In the genomic region with DNA sequence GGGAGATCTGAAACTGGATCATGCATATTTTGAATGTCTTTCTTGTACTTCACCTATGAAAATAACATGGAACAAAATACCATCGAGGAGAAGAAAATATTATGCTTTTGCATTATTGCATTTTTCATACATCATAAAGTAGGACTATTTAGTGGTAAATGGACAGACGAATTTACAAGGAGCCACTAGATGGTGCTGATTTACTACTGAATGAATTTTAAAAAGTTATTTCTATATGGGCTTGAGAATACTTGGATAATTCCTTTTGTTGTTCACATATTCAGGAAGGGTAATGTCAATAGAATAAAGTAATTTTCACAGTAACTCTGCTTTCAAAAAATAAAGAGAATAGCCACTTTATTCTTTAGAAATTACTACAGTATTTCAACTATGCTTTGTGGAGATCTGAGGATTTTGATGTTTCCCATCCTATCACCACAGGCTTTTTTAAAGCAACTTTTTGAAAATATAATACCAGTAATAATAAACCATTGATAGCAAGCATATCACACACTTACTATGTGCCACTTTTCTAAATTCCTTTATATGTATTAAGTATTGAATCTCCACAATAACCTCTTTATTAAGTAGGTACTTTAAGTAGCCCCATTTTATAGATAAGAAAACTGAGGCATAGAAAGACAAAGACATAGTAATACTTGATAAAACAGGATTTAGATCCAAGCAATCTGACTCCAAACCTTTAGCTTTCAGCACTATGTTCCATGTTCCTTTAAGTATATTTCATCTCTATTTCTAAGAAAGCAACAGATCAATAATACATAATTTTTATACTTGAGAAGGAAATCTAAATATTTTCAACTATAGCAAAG, we compare ENCODE assay signal across 8 cellular contexts. TPM values are rescaled to one million over a fixed set of nuclear protein-coding genes. Genes with fewer than 3 reads are reported as not detected.
A peak's percentile ranks its signal among the peaks of the same experiment; 100 is the strongest.
DNase-seq lines count a peak whose midpoint lies in the region; ATAC-seq, FAIRE-seq and TF ChIP-seq lines count a peak whose summit lies in the region.

No MANE protein-coding gene starts in this region.

- H3K9ac ChIP-seq in HepG2 (ENCODE audit: insufficient read depth, low read depth, low read length): no peak overlapping the region

- no TSS peak for BruUV-seq in HepG2 (replicated peaks; lab: Mats Ljungman, UMichigan)

- H3K79me2 ChIP-seq in HepG2 (ENCODE audit: insufficient read depth, low read length): no peaks in the 10 kb centered on the region

- DNase-seq in GM03348 (ENCODE audit: low spot score) (peak; percentile 24), Kasumi-1 (lab: John Stamatoyannopoulos, UW) (peak; percentile 82 to 91), adrenal gland (no peak), HepG2 (ENCODE audit: low spot score) (peak; percentile 12), iPS-NIHi11 (ENCODE audit: low spot score) (no peak), CD1c-positive myeloid dendritic cell (ENCODE audit: extremely low spot score) (no peak), left ventricle myocardium superior (no peak)

- H3K4me1 ChIP-seq in adrenal gland (replicated peaks in 1 of 2) (no peaks in the 10 kb centered on the region), HepG2 (ENCODE audit: insufficient read depth, low read length) (no peaks in the 10 kb centered on the region)

- no peaks in the 10 kb centered on the region for H4K20me1 ChIP-seq in HepG2 (ENCODE audit: insufficient read depth, low read length)

- FAIRE-seq in HepG2 (lab: Jason Lieb, UNC): no peak

- H2AFZ ChIP-seq in HepG2 (ENCODE audit: low read length): no peak overlapping the region

- H3K4me2 ChIP-seq in HepG2 (ENCODE audit: low read depth, low read length): no peak overlapping the region

- H3K4me3 ChIP-seq in adrenal gland (no peak overlapping the region), HepG2 (replicated peaks in 1 of 3; ENCODE audit: insufficient read depth in 1 of 3, low read depth in 2 of 3, low read length in 3 of 3) (no peak overlapping the region)

- TF ChIP-seq CTCF in adrenal gland (IDR thresholded peaks at IDR 0.05) (peak; percentile 48 to 65 (median 56)), HepG2 (CRISPR knock-in tag; IDR thresholded peaks at IDR 0.05) (peak; percentile 52)

- ATAC-seq in HepG2: peak; percentile 56; the same call in 2 of the 3 replicates
- ATAC-seq in GM21381 (IDR thresholded peaks at IDR 0.05; ENCODE audit: unreplicated experiment): no peak
- no peak for ATAC-seq in left ventricle myocardium superior

- WGBS in adrenal gland, 4 donors: 4 to 7% (median 7%) methylated on average over 2 of the region's 2 CpGs
- 1% methylated on average over 2 of the region's 2 CpGs for WGBS in HepG2 (ENCODE audit: low lambda C conversion rate)

- TF ChIP-seq EP300 in HepG2 (IDR thresholded peaks at IDR 0.05; ENCODE audit: low read depth in 2 of 2, low read length in 2 of 2) (no peak), HepG2 (CRISPR knock-in tag; IDR thresholded peaks at IDR 0.05; ENCODE audit: borderline replicate concordance) (no peak)

- H3K36me3 ChIP-seq in adrenal gland (replicated peaks in 1 of 2) (no peaks in the 10 kb centered on the region), HepG2 (replicated peaks in 1 of 2; ENCODE audit: control insufficient read depth in 1 of 2, insufficient read depth in 2 of 2, low read length in 2 of 2) (no peaks in the 10 kb centered on the region)

- H3K27me3 ChIP-seq in adrenal gland (no peaks in the 10 kb centered on the region), HepG2 (ENCODE audit: control insufficient read depth in 1 of 2, insufficient read depth in 2 of 2, low read length in 2 of 2) (no peaks in the 10 kb centered on the region)

- TF ChIP-seq POLR2A in adrenal gland (IDR thresholded peaks at IDR 0.05): no peak
- no peak for TF ChIP-seq POLR2A in HepG2 (IDR thresholded peaks at IDR 0.05; ENCODE audit: insufficient read depth in 1 of 2, low read depth in 2 of 2, low read length in 2 of 2)

- TF ChIP-seq RAD21 in HepG2 (CRISPR knock-in tag; IDR thresholded peaks at IDR 0.05): no peak

- no peaks in the 10 kb centered on the region for H3K9me3 ChIP-seq in adrenal gland (replicated peaks in 1 of 3)
- no peaks in the 10 kb centered on the region for H3K9me3 ChIP-seq in HepG2 (ENCODE audit: low read length)

- CTCF ChIA-PET in HepG2 (lab: Yijun Ruan, JAX; ENCODE audit: low intra/inter-chr PET ratio, low total read pairs): interaction anchor here (2.0 kb wide), 1 partner anchor 411 kb away, joined by 23 read pairs; no protein-coding TSS in a partner anchor

- POLR2A ChIA-PET in HepG2 (lab: Yijun Ruan, JAX): no interaction called here

- intact Hi-C loops in adrenal gland (cut with DNase I) (no loop called here), HepG2 (cut with micrococcal nuclease; ENCODE audit: unreplicated experiment) (loop anchor here (1.0 to 10.0 kb wide), 3 partner anchors 162 to 1444 kb away; no protein-coding TSS in a partner anchor), left ventricle myocardium superior (cut with micrococcal nuclease) (no loop called here)

- in situ Hi-C loops in HepG2 (cut with HindIII; ENCODE audit: extremely low pct_ligation_motif_present, low pct_unique_long_range_greater_than_20kb): loop anchor here (5.0 kb wide), 1 partner anchor 409 kb away; no protein-coding TSS in a partner anchor

- H3K27ac ChIP-seq in adrenal gland: no peak overlapping the region
- H3K27ac ChIP-seq in HepG2 (ENCODE audit: extremely low read length, insufficient read depth, low read length): no peak overlapping the region

TF ChIP-seq in HepG2, 621 proteins besides CTCF, POLR2A, EP300 and RAD21:
- peak; percentile 82 for TF ChIP-seq STAG1 (CRISPR knock-in tag; IDR thresholded peaks at IDR 0.05)
- 0 out of 2 replicates have a peak, but pooled peaks have one; percentile 23 for TF ChIP-seq ZNF629 (CRISPR knock-in tag; conservative IDR thresholded peaks at IDR 0.05)
- TF ChIP-seq IRF2 (CRISPR knock-in tag; IDR thresholded peaks at IDR 0.05): no peak
- no peak for TF ChIP-seq ZKSCAN5 (CRISPR knock-in tag; IDR thresholded peaks at IDR 0.05)
TF ChIP-seq in HepG2: peak in this region for 2.

RNA-seq across cellular contexts. Expression of a gene that starts 38.6 kb away (rescaled TPM):
- total RNA-seq in adrenal gland (10 to 100 TPM in 3 of 8 donors, 1 to 10 TPM in 5; 3.4 to 26.3 (median 7.2) TPM), HepG2 (2016; rRNA removed; fragmentation: Illumina TruSeq; extraction: Trizol) (not detected in 2 replicates), left ventricle myocardium superior (781 TPM)
- polyA plus RNA-seq in adrenal gland (10 to 100 TPM in 2 of 3 donors, 1 to 10 TPM in 1; 6.3 to 26.4 (median 20.2) TPM), HepG2 (2011; rRNA removed) (not detected in 2 replicates)
- total RNA-seq in HepG2 (2016; cell fraction: cytosol; rRNA removed; fragmentation: Illumina TruSeq; extraction: Trizol; ENCODE audit: low read depth): not detected in 2 replicates
- total RNA-seq in HepG2 (2016; cell fraction: insoluble cytoplasmic fraction; rRNA removed; fragmentation: Illumina TruSeq; extraction: Trizol): not detected in 2 replicates
- total RNA-seq in HepG2 (2016; cell fraction: membrane; rRNA removed; fragmentation: Illumina TruSeq; extraction: Trizol): not detected in 2 replicates
- total RNA-seq in HepG2 (2016; cell fraction: nucleus; rRNA removed; fragmentation: Illumina TruSeq; extraction: Trizol): not detected in 2 replicates
- polyA plus RNA-seq in HepG2 (2011; cell fraction: cytosol; rRNA removed): not detected in 2 replicates
- not detected in 2 replicates for polyA plus RNA-seq in HepG2 (2011; cell fraction: nucleus; rRNA removed)
- not detected in 2 replicates for polyA plus RNA-seq in HepG2 (2012)
- polyA plus RNA-seq in HepG2 (2016; cell fraction: cytosol; fragmentation: Illumina TruSeq; extraction: Trizol; ENCODE audit: low read depth): not detected in 2 replicates
- polyA plus RNA-seq in HepG2 (2016; cell fraction: insoluble cytoplasmic fraction; fragmentation: Illumina TruSeq; extraction: Trizol; ENCODE audit: low read depth): not detected in 2 replicates
- not detected in 2 replicates for polyA plus RNA-seq in HepG2 (2016; cell fraction: membrane; fragmentation: Illumina TruSeq; extraction: Trizol; ENCODE audit: low read depth)
- not detected in 2 replicates for polyA plus RNA-seq in HepG2 (2016; cell fraction: nucleus; fragmentation: Illumina TruSeq; extraction: Trizol; ENCODE audit: insufficient read depth, low read depth)
- polyA minus RNA-seq in HepG2 (2011; rRNA and poly(A)+ RNA removed; ENCODE audit: low replicate concordance): 0.40 TPM in 1 of 2 replicates, not detected in the other
- not detected in 2 replicates for polyA minus RNA-seq in HepG2 (2011; cell fraction: cytosol; rRNA and poly(A)+ RNA removed)
- polyA minus RNA-seq in HepG2 (2011; cell fraction: nucleus; rRNA and poly(A)+ RNA removed): 0.25 TPM in 1 of 2 replicates, not detected in the other

Comparison
In these comparisons a context has a peak if more than half of its experiments do, and no peak if none do; other contexts are left out.
1. DNase-seq: peak in GM03348 (single experiment), Kasumi-1 (2 of 2) and HepG2 (single experiment); none in adrenal gland (0 of 7), iPS-NIHi11 (single experiment), CD1c-positive myeloid dendritic cell (single experiment) and left ventricle myocardium superior (single experiment).
2. RNA of a gene that starts 38.6 kb away (total RNA-seq): 781 TPM in left ventricle myocardium superior (single experiment); 3.4 to 26.3 TPM in adrenal gland and not detected in HepG2; every median in the first group is over 10 times any median in the second.